In genomic region chr7:81816312-81816711, GRCh38 we compare ENCODE assay signal across 20 cellular contexts. TPM values are rescaled to one million over a fixed set of nuclear protein-coding genes. Genes with fewer than 3 reads are reported as not detected.
"Had no signal": no experiment of that assay in that cellular context is flagged by ENCODE, and none has a peak within 500 bp of the region (broad histone marks: within the 10 kb centered on the region; RNA-seq: fewer than 3 reads in every experiment).

No MANE protein-coding gene starts in this region.

- H3K4me3 ChIP-seq: cardiac muscle cell, lower lobe of right lung, sigmoid colon, spleen, thoracic aorta, upper lobe of left lung had no signal

- DNase-seq: activated CD4-positive, alpha-beta memory T cell treated with anti-CD3 and anti-CD28 coated beads for 36 hours; activated CD4-positive, alpha-beta T cell treated with anti-CD3 and anti-CD28 coated beads for 36 hours; activated T-cell treated with anti-CD3 and anti-CD28 coated beads for 4 hours; dermis blood vessel endothelial cell; foreskin melanocyte; glutamatergic neuron; hypothalamus; islet precursor cell; left colon; lower lobe of right lung; occipital lobe; posterior cingulate gyrus; sigmoid colon; spleen; stimulated activated CD4-positive, alpha-beta T cell treated with anti-CD3 and anti-CD28 coated beads, Interleukin-4, amount 100 ng/mL, for 4 hours; T-helper 9 cell; upper lobe of left lung had no signal

- ATAC-seq: activated CD4-positive, alpha-beta T cell treated with anti-CD3 and anti-CD28 coated beads for 36 hours; left colon; lower lobe of right lung; stimulated activated memory B cell treated with anti-CD40 and anti-IgM and Interleukin-4, amounts not matched to agents 10 μg/mL and 1 μg/mL and 100 μg/mL, for 72 hours had no signal

RNA-seq across cellular contexts. Expression of gene HGF, which starts 46.5 kb away (rescaled TPM):
- total RNA-seq: activated CD4-positive, alpha-beta memory T cell treated with anti-CD3 and anti-CD28 coated beads for 36 hours; activated CD4-positive, alpha-beta T cell treated with anti-CD3 and anti-CD28 coated beads for 36 hours had no signal
